ENCODE assay signal across 8 cellular contexts in the genomic region with DNA sequence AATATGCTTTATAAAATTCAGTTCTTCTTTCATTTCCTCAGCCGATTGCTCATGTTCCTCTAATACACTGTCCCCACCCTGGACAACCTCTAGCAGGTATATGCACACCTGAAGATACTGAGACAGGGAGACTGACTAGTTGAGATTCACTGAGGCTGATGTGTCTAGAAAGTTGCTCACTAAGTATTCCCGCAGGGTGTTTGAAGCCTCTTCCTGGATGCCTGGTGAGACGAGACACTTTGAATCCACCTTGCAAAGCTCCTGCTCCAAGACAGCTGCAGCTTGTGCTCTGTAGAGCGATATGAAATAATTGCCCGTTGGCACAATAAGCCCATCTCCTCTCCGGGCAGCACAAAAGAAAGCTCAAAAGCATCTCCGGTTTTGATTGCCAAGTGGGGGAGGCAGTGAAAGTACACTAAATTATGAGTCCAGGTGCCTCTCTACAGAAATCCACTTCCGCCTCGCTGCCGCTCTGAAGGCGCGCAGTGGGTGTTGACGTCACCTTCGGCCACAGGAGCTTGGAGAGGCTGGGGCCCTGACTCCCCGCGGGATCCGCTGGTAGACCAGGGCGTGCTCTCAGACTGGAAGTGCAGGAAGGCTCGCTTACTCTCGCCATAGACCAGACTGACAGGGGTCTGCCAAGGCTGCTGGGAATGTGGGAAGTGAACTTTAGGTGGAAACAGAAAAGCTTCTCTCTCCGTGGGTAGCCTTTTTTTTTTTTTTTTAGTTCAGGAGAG. TPM values are rescaled to one million over a fixed set of nuclear protein-coding genes. Genes with fewer than 3 reads are reported as not detected.
DNase-seq lines count a peak whose midpoint lies in the region; TF ChIP-seq lines count a peak whose summit lies in the region.

No MANE protein-coding gene starts in this region.

- peaks cover 4% of the 10 kb centered on the region for H3K9me3 ChIP-seq in adipocyte (ENCODE audit: control insufficient read depth, low read length)
- no peaks in the 10 kb centered on the region for H3K9me3 ChIP-seq in tibial nerve

- H3K4me1 ChIP-seq in adipocyte (ENCODE audit: control insufficient read depth, insufficient read depth, low read length) = peaks cover 5% of the 10 kb centered on the region
- peaks cover 0 to 10% (median 0%) of the 10 kb centered on the region in 4 donors for H3K4me1 ChIP-seq in tibial nerve

- no peaks in the 10 kb centered on the region for H3K27me3 ChIP-seq in H7 (ENCODE audit: control insufficient read depth, insufficient read depth, low read length)
- peaks cover 17% of the 10 kb centered on the region for H3K27me3 ChIP-seq in adipocyte (replicated peaks; ENCODE audit: control insufficient read depth, insufficient read depth, low read length)
- no peaks in the 10 kb centered on the region for H3K27me3 ChIP-seq in tibial nerve

- no peak overlapping the region; the same call in 1 of the 2 replicates for H3K4me3 ChIP-seq in H7 (ENCODE audit: insufficient read depth, low read depth, low read length)
- H3K4me3 ChIP-seq in adipocyte (ENCODE audit: low read length) = peak overlapping the region; percentile 60
- H3K4me3 ChIP-seq in tibial nerve = peak overlapping the region in 2 of 4 donors; percentile 39 to 42

- in situ Hi-C loops in G401 (cut with HindIII; ENCODE audit: low sequenced_read_pairs) = no loop called here

- TF ChIP-seq POLR2A in tibial nerve (IDR thresholded peaks at IDR 0.05) = no peak

- no peak for TF ChIP-seq EP300 in tibial nerve (IDR thresholded peaks at IDR 0.05)

- H3K36me3 ChIP-seq in H7 (replicated peaks; ENCODE audit: control insufficient read depth, insufficient read depth, low read length) (no peaks in the 10 kb centered on the region), adipocyte (ENCODE audit: control insufficient read depth, insufficient read depth, low read length, severe bottlenecking) (no peaks in the 10 kb centered on the region), tibial nerve (no peaks in the 10 kb centered on the region)

- peak; percentile 84 for DNase-seq in G401 (ENCODE audit: low spot score)
- peak; percentile 61 for DNase-seq in H7
- peak; percentile 97 for DNase-seq in NAMALWA (ENCODE audit: low spot score)
- DNase-seq in SW480 (ENCODE audit: low spot score) = peak; percentile 83
- DNase-seq in adipocyte (ENCODE audit: low read depth) = no peak
- peak; percentile 42 for DNase-seq in inferior parietal cortex (ENCODE audit: extremely low spot score)
- DNase-seq in stimulated activated CD4-positive, alpha-beta T cell treated with anti-CD3 and anti-CD28 coated beads, Interleukin-15, amount 100 ng/mL, for 24 hours = peak; percentile 85
- no peak for DNase-seq in tibial nerve (ENCODE audit: low spot score in 2 of 2)

- TF ChIP-seq CTCF in tibial nerve (IDR thresholded peaks at IDR 0.05) = no peak

- H3K27ac ChIP-seq in tibial nerve = no peak overlapping the region

- whole genome bisulfite sequencing in tibial nerve, 2 donors = 27 to 34% methylated on average over 21 of the region's 21 CpGs

- no peak overlapping the region for H3K9ac ChIP-seq in adipocyte (ENCODE audit: low read length)

RNA-seq across cellular contexts. Expression of a gene that starts 46.3 kb away (rescaled TPM):
- total RNA-seq in G401 (2014; rRNA removed; shearing (Covaris generic)) = 0.12 and 1.1 TPM in 2 replicates
- total RNA-seq in H7 (2014; rRNA removed; shearing (Covaris generic)) = 0.59 and 0.69 TPM in 2 replicates
- not detected for total RNA-seq in tibial nerve

RNA-seq across cellular contexts. Expression of a gene that starts 50.0 kb away (rescaled TPM):
- 0.10 and 0.68 TPM in 2 replicates for total RNA-seq in G401 (2014; rRNA removed; shearing (Covaris generic))
- 0.07 and 0.24 TPM in 2 replicates for total RNA-seq in H7 (2014; rRNA removed; shearing (Covaris generic))
- total RNA-seq in tibial nerve = under 1 TPM in 1 of 4 donors, not detected in 3; 0.22 TPM

RNA-seq across cellular contexts. Expression of a gene that starts 54.8 kb away (rescaled TPM):
- total RNA-seq in G401 (2014; rRNA removed; shearing (Covaris generic)) = not detected in 2 replicates
- total RNA-seq in H7 (2014; rRNA removed; shearing (Covaris generic)) = not detected in 2 replicates
- 1 to 10 TPM in 1 of 4 donors, under 1 TPM in 2, not detected in 1; 0.63 to 1.2 (median 0.66) TPM for total RNA-seq in tibial nerve

Comparison
In these comparisons a context has a peak if more than half of its experiments do, and no peak if none do; other contexts are left out.
1. DNase-seq: peak in G401 (single experiment), H7 (single experiment), NAMALWA (single experiment), SW480 (single experiment), inferior parietal cortex (single experiment) and stimulated activated CD4-positive, alpha-beta T cell treated with anti-CD3 and anti-CD28 coated beads, Interleukin-15, amount 100 ng/mL, for 24 hours (single experiment); none in adipocyte (single experiment) and tibial nerve (0 of 2).